Comparison of ENCODE assay signal across 17 cellular contexts in genomic region chr7:98395481-98395880, GRCh38. TPM values are rescaled to one million over a fixed set of nuclear protein-coding genes. Genes with fewer than 3 reads are reported as not detected.
A peak's percentile ranks its signal among the peaks of the same experiment; 100 is the strongest.
DNase-seq lines count a peak whose midpoint lies in the region; ATAC-seq and TF ChIP-seq lines count a peak whose summit lies in the region.
"Had no signal": no experiment of that assay in that cellular context is flagged by ENCODE, and none has a peak within 500 bp of the region (broad histone marks: within the 10 kb centered on the region; RNA-seq: fewer than 3 reads in every experiment).

No MANE protein-coding gene starts in this region.

- H3K14ac ChIP-seq in trophoblast cell (ENCODE audit: low read length): no peak overlapping the region

- no peak for TF ChIP-seq POLR2A in HCT116 (IDR thresholded peaks at IDR 0.05; ENCODE audit: borderline replicate concordance, extremely low read depth, insufficient read depth, insufficient read length)

- no peaks in the 10 kb centered on the region for H3K9me2 ChIP-seq in HCT116 (ENCODE audit: insufficient read depth)

- no TSS peak for BruUV-seq in HCT116 (replicated peaks; lab: Mats Ljungman, UMichigan)

- no peak overlapping the region for H3K23ac ChIP-seq in trophoblast cell (ENCODE audit: low read length)

- H4K20me1 ChIP-seq in HCT116 (ENCODE audit: insufficient read depth): peaks cover 6% of the 10 kb centered on the region; the same call in 1 of the 2 replicates

- H3K79me1 ChIP-seq in trophoblast cell (ENCODE audit: low read length): peaks cover 5% of the 10 kb centered on the region

- H4K91ac ChIP-seq in trophoblast cell (ENCODE audit: low read depth, low read length): no peak overlapping the region

- no peaks in the 10 kb centered on the region for H3K36me3 Mint-ChIP-seq in chondrocyte (ENCODE audit: low read depth)
- H3K36me3 Mint-ChIP-seq: CD4-positive, CD25-positive, alpha-beta regulatory T cell; CD8-positive, alpha-beta memory T cell had no signal

- H3K4ac ChIP-seq in trophoblast cell (ENCODE audit: low read depth, low read length): peak overlapping the region; percentile 71

- H4K8ac ChIP-seq in trophoblast cell (ENCODE audit: low read depth, low read length): no peak overlapping the region

- H4K12ac ChIP-seq in trophoblast cell (ENCODE audit: low read depth, low read length): no peak overlapping the region

- peaks cover 25% of the 10 kb centered on the region for H3K4me1 Mint-ChIP-seq in chondrocyte (ENCODE audit: low read depth)

- H3K27me3 ChIP-seq in HCT116 (ENCODE audit: insufficient read depth, low read length): no peaks in the 10 kb centered on the region
- no peaks in the 10 kb centered on the region for H3K27me3 ChIP-seq in trophoblast cell (ENCODE audit: insufficient read depth, low read length)

- H3K4me3 Mint-ChIP-seq in chondrocyte (ENCODE audit: unreplicated experiment): no peak overlapping the region
- H3K4me3 Mint-ChIP-seq: CD4-positive, CD25-positive, alpha-beta regulatory T cell; GM23338 had no signal

- peak overlapping the region; percentile 88 for H3K27ac Mint-ChIP-seq in chondrocyte (ENCODE audit: unreplicated experiment)
- H3K27ac Mint-ChIP-seq: CD4-positive, CD25-positive, alpha-beta regulatory T cell; CD8-positive, alpha-beta memory T cell; GM23338 had no signal

- H3K36me3 ChIP-seq in HCT116 (ENCODE audit: control insufficient read depth in 1 of 2, insufficient read depth in 2 of 2, low read length in 2 of 2) (peaks cover 0 to 10% of the 10 kb centered on the region in 2 experiments; a peak in 1 of 4 replicates), trophoblast cell (ENCODE audit: control insufficient read depth in 1 of 2, insufficient read depth in 2 of 2, low read length in 2 of 2) (peaks cover 0 to 2% of the 10 kb centered on the region in 2 experiments)
- H3K36me3 ChIP-seq: BE2C had no signal

- H2AFZ ChIP-seq in HCT116 (ENCODE audit: low read depth, low read length, poor library complexity, severe bottlenecking) (no peak overlapping the region), trophoblast cell (ENCODE audit: insufficient read depth, low read length, poor library complexity) (no peak overlapping the region)
- H2AFZ ChIP-seq: GM23338 had no signal

- ATAC-seq in HCT116: no peak
- no peak for ATAC-seq in GM21723 (IDR thresholded peaks at IDR 0.05; ENCODE audit: unreplicated experiment)
- no peak for ATAC-seq in HG03045 (IDR thresholded peaks at IDR 0.05; ENCODE audit: unreplicated experiment)
- ATAC-seq: GM23338 had no signal

- H3K27me3 Mint-ChIP-seq in chondrocyte (ENCODE audit: low read depth): no peaks in the 10 kb centered on the region

- H2BK120ac ChIP-seq in trophoblast cell (ENCODE audit: insufficient read depth, low read length, poor library complexity): no peak overlapping the region

- H3K4me2 ChIP-seq in HCT116 (ENCODE audit: low read length): peak overlapping the region; percentile 62
- H3K4me2 ChIP-seq in trophoblast cell (ENCODE audit: low read length): no peak overlapping the region
- H3K4me2 ChIP-seq: GM23338 had no signal

- no peak overlapping the region for H2AK5ac ChIP-seq in trophoblast cell (ENCODE audit: low read length)

- peak overlapping the region; percentile 64; the same call in 1 of the 2 replicates for H3K27ac ChIP-seq in HCT116 (ENCODE audit: low read depth, low read length)
- peak overlapping the region; percentile 72 for H3K27ac ChIP-seq in RWPE1
- no peak overlapping the region for H3K27ac ChIP-seq in trophoblast cell (ENCODE audit: low read depth, low read length)

- DNase-seq in HCT116 (ENCODE audit: low read depth, low spot score): no peak
- DNase-seq in RWPE1 (ENCODE audit: low spot score): no peak
- no peak for DNase-seq in chondrocyte (ENCODE audit: low spot score)
- DNase-seq in trophoblast cell: no peak
- DNase-seq in medulla oblongata (ENCODE audit: extremely low spot score): no peak
- no peak for DNase-seq in stimulated activated CD4-positive, alpha-beta T cell treated with anti-CD3 and anti-CD28 coated beads, Interleukin-2, amount 100 ng/mL, for 24 hours
- DNase-seq: ACHN; BE2C; C1 segment of cervical spinal cord; Caco-2; CD4-positive, CD25-positive, alpha-beta regulatory T cell; CD8-positive, alpha-beta memory T cell; HCEC 1CT; HFFc6 had no signal

- intact Hi-C loops in HCT116 (cut with micrococcal nuclease): no loop called here

- no peaks in the 10 kb centered on the region for H3K9me3 ChIP-seq in HCT116 (ENCODE audit: control insufficient read depth in 1 of 2, insufficient read depth in 1 of 2, low read depth in 1 of 2, low read length in 2 of 2)
- H3K9me3 ChIP-seq in trophoblast cell (ENCODE audit: insufficient read depth, low read depth, low read length): no peaks in the 10 kb centered on the region
- H3K9me3 ChIP-seq: BE2C had no signal

- CTCF ChIA-PET in HCT116 (lab: Charles Lee): no interaction called here
- CTCF ChIA-PET in RWPE1 (lab: Yijun Ruan, JAX): no interaction called here

- H2BK12ac ChIP-seq in trophoblast cell (ENCODE audit: low read length): no peak overlapping the region

- H3K4me3 ChIP-seq in HCT116 (replicated peaks in 1 of 2; ENCODE audit: low read depth in 1 of 2, low read length in 2 of 2) (no peak overlapping the region), trophoblast cell (ENCODE audit: low read depth, low read length) (no peak overlapping the region)
- H3K4me3 ChIP-seq: GM23338 had no signal

- WGBS in trophoblast cell (ENCODE audit: extremely low coverage, insufficient coverage, insufficient read length): no CpG with 5 or more reads among the region's 4 CpGs

- H3K79me2 ChIP-seq in HCT116 (ENCODE audit: insufficient read depth, low read length) (peaks cover 91% of the 10 kb centered on the region), trophoblast cell (ENCODE audit: control insufficient read depth, insufficient read depth, low read length, poor library complexity) (peaks cover 18% of the 10 kb centered on the region)

- H3K9ac ChIP-seq in HCT116 (ENCODE audit: low read length) (no peak overlapping the region), trophoblast cell (ENCODE audit: low read length) (no peak overlapping the region)

- no peak overlapping the region for H3K18ac ChIP-seq in trophoblast cell (ENCODE audit: low read length)

- POLR2A ChIA-PET in HCT116 (lab: Charles Lee): no interaction called here
- POLR2A ChIA-PET in RWPE1 (lab: Yijun Ruan, JAX; ENCODE audit: low non-redundant PET): no interaction called here

- H2BK5ac ChIP-seq in trophoblast cell (ENCODE audit: low read depth, low read length, poor library complexity): no peak overlapping the region

- TF ChIP-seq CTCF in HCT116 (IDR thresholded peaks at IDR 0.05 in 2 of 3, conservative IDR thresholded peaks at IDR 0.05 in 1 of 3; ENCODE audit: borderline replicate concordance in 1 of 3, insufficient read depth in 1 of 3, low read depth in 2 of 3, low read length in 2 of 3) (no peak), RWPE1 (conservative IDR thresholded peaks at IDR 0.05; ENCODE audit: low read depth) (no peak), chondrocyte (IDR thresholded peaks at IDR 0.05) (no peak)

- H3K9me3 Mint-ChIP-seq in chondrocyte (ENCODE audit: low read depth): peaks cover 4% of the 10 kb centered on the region
- H3K9me3 Mint-ChIP-seq: CD4-positive, CD25-positive, alpha-beta regulatory T cell; CD8-positive, alpha-beta memory T cell had no signal

- RAD21 ChIA-PET in HCT116 (lab: Charles Lee; ENCODE audit: low non-redundant PET in 1 of 2, low total read pairs in 2 of 2, uncharacterized antibody in 2 of 2, unreplicated experiment in 2 of 2): interaction anchor here in 1 of 2 experiments (0.6 kb wide), 1 partner anchor 10 kb away, joined by 3 read pairs; no protein-coding TSS in a partner anchor

- H3K4me1 ChIP-seq in HCT116 (ENCODE audit: control insufficient read depth in 1 of 2, insufficient read depth in 2 of 2, low read length in 2 of 2) (peaks cover 30 to 56% of the 10 kb centered on the region in 2 experiments), trophoblast cell (ENCODE audit: control insufficient read depth in 1 of 2, insufficient read depth in 2 of 2, low read length in 2 of 2) (peaks cover 10 to 23% of the 10 kb centered on the region in 2 experiments)
- H3K4me1 ChIP-seq: BE2C had no signal

- TF ChIP-seq RAD21 in HCT116 (IDR thresholded peaks at IDR 0.05; ENCODE audit: low read depth): no peak

TF ChIP-seq in HCT116, 20 proteins besides CTCF, POLR2A, EP300 and RAD21:
- TF ChIP-seq ATF3 (IDR thresholded peaks at IDR 0.05): no peak
- TF ChIP-seq ELF1 (IDR thresholded peaks at IDR 0.05; ENCODE audit: borderline replicate concordance, low read depth): no peak
- TF ChIP-seq EZH2phosphoT487 (IDR thresholded peaks at IDR 0.05; ENCODE audit: borderline replicate concordance): no peak
- TF ChIP-seq SRF (IDR thresholded peaks at IDR 0.05; ENCODE audit: low read depth): no peak
- no peak for TF ChIP-seq YY1 (IDR thresholded peaks at IDR 0.05; ENCODE audit: extremely low read depth, insufficient replicate concordance, low read depth, low read length)

RNA-seq across cellular contexts. Expression of gene BAIAP2L1, which starts 5.4 kb away (rescaled TPM):
- total RNA-seq in HCT116 (2021; ENCODE audit: unreplicated experiment): 61.2 TPM
- 50.5 and 53.8 TPM in 2 replicates for polyA plus RNA-seq in HCT116 (2012)
- total RNA-seq in chondrocyte: 8.7 to 12.4 TPM (median 11.9 TPM) in 3 replicates
- 43.3 and 44.5 TPM in 2 replicates for polyA plus RNA-seq in trophoblast cell (2013)
